In the genomic region with DNA sequence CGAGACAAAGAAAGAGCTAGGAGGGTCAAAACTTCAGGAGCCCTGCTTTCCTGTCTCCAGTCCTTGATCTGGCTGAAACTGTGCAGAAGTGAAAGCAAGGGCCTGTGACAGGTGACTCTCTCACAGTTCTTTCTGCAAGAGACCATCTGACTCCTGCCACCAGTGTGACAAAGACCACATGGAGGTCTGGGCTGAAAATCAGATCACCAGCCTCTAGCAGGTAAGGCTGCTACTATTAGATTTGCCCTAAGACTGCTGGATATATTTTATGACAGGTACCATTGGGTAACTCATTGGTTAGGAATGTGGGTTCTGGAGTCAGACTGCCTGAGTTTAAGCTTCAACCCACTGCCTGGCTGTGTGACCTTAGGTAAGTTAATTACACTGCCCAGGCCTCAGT, we compare ENCODE assay signal across 9 cellular contexts.
DNase-seq lines count a peak whose midpoint lies in the region; ATAC-seq and TF ChIP-seq lines count a peak whose summit lies in the region.
"Had no signal": no experiment of that assay in that cellular context is flagged by ENCODE, and none has a peak within 500 bp of the region (broad histone marks: within the 10 kb centered on the region; RNA-seq: fewer than 3 reads in every experiment).

No MANE protein-coding gene starts in this region.

- peaks cover 4% of the 10 kb centered on the region for H3K9me3 Mint-ChIP-seq in stimulated activated effector memory CD8-positive, alpha-beta T cell treated with anti-CD3 and anti-CD28 coated beads, Interleukin-12 subunit alpha, Interleukin-12 subunit beta, amount 100 ng/mL, for 72 hours

- in situ Hi-C loops in GM13977 (cut with MboI; ENCODE audit: low pct_unique_long_range_greater_than_20kb, low sequenced_read_pairs, unreplicated experiment), result no loop called here

- DNase-seq in GM13977 (ENCODE audit: low spot score), result peak; percentile 9
- peak; percentile 9 for DNase-seq in dermis blood vessel endothelial cell
- DNase-seq in DMS153 (lab: John Stamatoyannopoulos, UW), result no peak
- DNase-seq in activated CD8-positive, alpha-beta memory T cell treated with anti-CD3 and anti-CD28 coated beads, Interleukin-2, amount 50 U/mL, for 48 hours, result no peak
- no peak for DNase-seq in NCI-H2171 (lab: John Stamatoyannopoulos, UW)
- DNase-seq in stimulated activated effector memory CD8-positive, alpha-beta T cell treated with anti-CD3 and anti-CD28 coated beads, Interleukin-12 subunit alpha, Interleukin-12 subunit beta, amount 100 ng/mL, for 72 hours (ENCODE audit: low spot score in 2 of 2), result no peak
- DNase-seq: NCI-H2081 treated with DMSO at 0.1 percent for 48 hours had no signal

- no peaks in the 10 kb centered on the region for H3K36me3 Mint-ChIP-seq in stimulated activated effector memory CD8-positive, alpha-beta T cell treated with anti-CD3 and anti-CD28 coated beads, Interleukin-12 subunit alpha, Interleukin-12 subunit beta, amount 100 ng/mL, for 72 hours

- no peak overlapping the region for H3K4me3 Mint-ChIP-seq in stimulated activated effector memory CD8-positive, alpha-beta T cell treated with anti-CD3 and anti-CD28 coated beads, Interleukin-12 subunit alpha, Interleukin-12 subunit beta, amount 100 ng/mL, for 72 hours

- H3K27ac Mint-ChIP-seq in stimulated activated effector memory CD8-positive, alpha-beta T cell treated with anti-CD3 and anti-CD28 coated beads, Interleukin-12 subunit alpha, Interleukin-12 subunit beta, amount 100 ng/mL, for 72 hours, result no peak overlapping the region

- ATAC-seq in GM21529 (IDR thresholded peaks at IDR 0.05; ENCODE audit: unreplicated experiment) (peak; percentile 68), HG03469 (IDR thresholded peaks at IDR 0.05; ENCODE audit: unreplicated experiment) (peak; percentile 61)
- ATAC-seq in stimulated activated effector memory CD8-positive, alpha-beta T cell treated with anti-CD3 and anti-CD28 coated beads, Interleukin-12 subunit alpha, Interleukin-12 subunit beta, amount 100 ng/mL, for 72 hours, result no peak

- no peaks in the 10 kb centered on the region for H3K4me1 Mint-ChIP-seq in stimulated activated effector memory CD8-positive, alpha-beta T cell treated with anti-CD3 and anti-CD28 coated beads, Interleukin-12 subunit alpha, Interleukin-12 subunit beta, amount 100 ng/mL, for 72 hours

- no peak for TF ChIP-seq CTCF in GM13977 (IDR thresholded peaks at IDR 0.05; ENCODE audit: extremely low read depth, insufficient read depth, missing control alignments)

Comparison
In these comparisons a context has a peak if more than half of its experiments do, and no peak if none do; other contexts are left out.
1. DNase-seq: peak in GM13977 (single experiment) and dermis blood vessel endothelial cell (single experiment); none in DMS153 (single experiment), activated CD8-positive, alpha-beta memory T cell treated with anti-CD3 and anti-CD28 coated beads, Interleukin-2, amount 50 U/mL, for 48 hours (single experiment), NCI-H2171 (single experiment) and stimulated activated effector memory CD8-positive, alpha-beta T cell treated with anti-CD3 and anti-CD28 coated beads, Interleukin-12 subunit alpha, Interleukin-12 subunit beta, amount 100 ng/mL, for 72 hours (0 of 2).